In genomic region chr10:116669080-116669479, GRCh38 we compare ENCODE assay signal across 23 cellular contexts. TPM values are rescaled to one million over a fixed set of nuclear protein-coding genes. Genes with fewer than 3 reads are reported as not detected.
DNase-seq lines count a peak whose midpoint lies in the region; ATAC-seq and TF ChIP-seq lines count a peak whose summit lies in the region.
"Had no signal": no experiment of that assay in that cellular context is flagged by ENCODE, and none has a peak within 500 bp of the region (broad histone marks: within the 10 kb centered on the region; RNA-seq: fewer than 3 reads in every experiment).

No MANE protein-coding gene starts in this region.

- peaks cover 6% of the 10 kb centered on the region for H3K9me3 Mint-ChIP-seq in WTC11
- no peaks in the 10 kb centered on the region for H3K9me3 Mint-ChIP-seq in activated CD8-positive, alpha-beta memory T cell treated with anti-CD3 and anti-CD28 coated beads, Interleukin-2, amount 10 ng/mL, durations not matched to agents 7 days and 5 days (ENCODE audit: low read depth)
- peaks cover 0 to 7% (median 0%) of the 10 kb centered on the region in 8 donors for H3K9me3 Mint-ChIP-seq in CD4-positive, alpha-beta memory T cell
- H3K9me3 Mint-ChIP-seq: activated T-helper 1 cell treated with anti-CD3 and anti-CD28 coated beads, Interleukin-12 subunit alpha, Interleukin-12 subunit beta, Interleukin-2, Interleukin-4 antibody, amounts not matched to agents 30 ng/mL and 10 ng/mL and 1 ng/mL, durations not matched to agents 14 hours and 24 hours and 36 hours had no signal

- no peak for TF ChIP-seq CTCF in WTC11 (IDR thresholded peaks at IDR 0.05)
- no peak for TF ChIP-seq CTCF in mucosa of descending colon (IDR thresholded peaks at IDR 0.05)

- CTCF ChIA-PET in WTC11 (lab: Charles Lee): interaction anchor here (0.8 kb wide), 1 partner anchor 493 kb away, joined by 3 read pairs; no protein-coding TSS in a partner anchor
- CTCF ChIA-PET in activated CD8-positive, alpha-beta memory T cell treated with anti-CD3 and anti-CD28 coated beads, Interleukin-2, amount 10 ng/mL, durations not matched to agents 7 days and 5 days (lab: Charles Lee): no interaction called here
- CTCF ChIA-PET in CD4-positive, alpha-beta memory T cell (lab: Charles Lee; ENCODE audit: partially characterized antibody): no interaction called here

- peaks cover 40% of the 10 kb centered on the region for H3K4me1 Mint-ChIP-seq in WTC11
- no peaks in the 10 kb centered on the region for H3K4me1 Mint-ChIP-seq in activated CD8-positive, alpha-beta memory T cell treated with anti-CD3 and anti-CD28 coated beads, Interleukin-2, amount 10 ng/mL, durations not matched to agents 7 days and 5 days
- H3K4me1 Mint-ChIP-seq in CD4-positive, alpha-beta memory T cell: no peaks in the 10 kb centered on the region

- no peaks in the 10 kb centered on the region for H3K27me3 Mint-ChIP-seq in WTC11 (ENCODE audit: low read depth)
- H3K27me3 Mint-ChIP-seq in activated CD8-positive, alpha-beta memory T cell treated with anti-CD3 and anti-CD28 coated beads, Interleukin-2, amount 10 ng/mL, durations not matched to agents 7 days and 5 days: peaks cover 3% of the 10 kb centered on the region
- H3K27me3 Mint-ChIP-seq in CD4-positive, alpha-beta memory T cell: peaks cover 16 to 32% of the 10 kb centered on the region in 2 donors

- no peaks in the 10 kb centered on the region for H3K27me3 ChIP-seq in iPS-15b (ENCODE audit: control insufficient read depth, insufficient read depth, low read length)
- no peaks in the 10 kb centered on the region for H3K27me3 ChIP-seq in CD4-positive, alpha-beta memory T cell (ENCODE audit: insufficient read depth, low read length)
- H3K27me3 ChIP-seq: Peyer's patch had no signal

- H3K4me3 ChIP-seq in iPS-15b (ENCODE audit: low read depth, low read length) (peak overlapping the region; percentile 64), mucosa of descending colon (no peak overlapping the region)
- H3K4me3 ChIP-seq in CD4-positive, alpha-beta memory T cell (ENCODE audit: low read length in 2 of 2): no peak overlapping the region
- H3K4me3 ChIP-seq: tibial artery had no signal

- ATAC-seq in WTC11 (no peak), mucosa of descending colon (no peak)
- no peak for ATAC-seq in activated CD8-positive, alpha-beta memory T cell treated with anti-CD3 and anti-CD28 coated beads, Interleukin-2, amount 10 ng/mL, durations not matched to agents 7 days and 5 days
- ATAC-seq: activated CD4-positive, CD25-positive, alpha-beta regulatory T cell treated with anti-CD3 and anti-CD28 coated beads, Interleukin-2, amount 50 U/mL, for 24 hours; activated naive CD4-positive, alpha-beta T cell treated with anti-CD3 and anti-CD28 coated beads, Interleukin-2, amount 50 U/mL, for 72 hours had no signal

- POLR2A ChIA-PET in WTC11 (lab: Charles Lee): no interaction called here
- POLR2A ChIA-PET in CD4-positive, alpha-beta memory T cell (lab: Charles Lee; ENCODE audit: partially characterized antibody): no interaction called here

- H3K4me1 ChIP-seq in iPS-15b (ENCODE audit: control insufficient read depth, insufficient read depth, low read length) (peaks cover 12% of the 10 kb centered on the region), mucosa of descending colon (ENCODE audit: low read depth) (no peaks in the 10 kb centered on the region)
- no peaks in the 10 kb centered on the region for H3K4me1 ChIP-seq in CD4-positive, alpha-beta memory T cell (ENCODE audit: insufficient read depth, low read length)

- intact Hi-C loops in posterior vena cava (cut with DNase I) (no loop called here), mucosa of descending colon (cut with DNase I, micrococcal nuclease) (no loop called here)
- intact Hi-C loops in CD4-positive, alpha-beta memory T cell (cut with micrococcal nuclease): no loop called here

- peak overlapping the region; percentile 75 for H3K4me3 Mint-ChIP-seq in WTC11
- no peak overlapping the region for H3K4me3 Mint-ChIP-seq in activated CD8-positive, alpha-beta memory T cell treated with anti-CD3 and anti-CD28 coated beads, Interleukin-2, amount 10 ng/mL, durations not matched to agents 7 days and 5 days
- H3K4me3 Mint-ChIP-seq in CD4-positive, alpha-beta memory T cell: no peak overlapping the region
- H3K4me3 Mint-ChIP-seq: activated T-helper 1 cell treated with anti-CD3 and anti-CD28 coated beads, Interleukin-12 subunit alpha, Interleukin-12 subunit beta, Interleukin-2, Interleukin-4 antibody, amounts not matched to agents 30 ng/mL and 10 ng/mL and 1 ng/mL, durations not matched to agents 14 hours and 24 hours and 36 hours had no signal

- H3K36me3 Mint-ChIP-seq in WTC11: peaks cover 22% of the 10 kb centered on the region
- no peaks in the 10 kb centered on the region for H3K36me3 Mint-ChIP-seq in activated CD8-positive, alpha-beta memory T cell treated with anti-CD3 and anti-CD28 coated beads, Interleukin-2, amount 10 ng/mL, durations not matched to agents 7 days and 5 days
- H3K36me3 Mint-ChIP-seq in CD4-positive, alpha-beta memory T cell: no peaks in the 10 kb centered on the region

- H3K36me3 ChIP-seq in iPS-15b (ENCODE audit: control insufficient read depth, insufficient read depth, low read length) (peaks cover 9% of the 10 kb centered on the region), mucosa of descending colon (ENCODE audit: low read depth) (no peaks in the 10 kb centered on the region)
- no peaks in the 10 kb centered on the region for H3K36me3 ChIP-seq in CD4-positive, alpha-beta memory T cell (ENCODE audit: insufficient read depth, low read length)
- H3K36me3 ChIP-seq: Peyer's patch had no signal

- no peaks in the 10 kb centered on the region for H3K9me3 ChIP-seq in iPS-15b (ENCODE audit: control insufficient read depth, insufficient read depth, low read length)
- no peaks in the 10 kb centered on the region for H3K9me3 ChIP-seq in mucosa of descending colon
- H3K9me3 ChIP-seq in CD4-positive, alpha-beta memory T cell (ENCODE audit: control insufficient read depth in 1 of 2, low read length in 2 of 2): no peaks in the 10 kb centered on the region
- H3K9me3 ChIP-seq: Peyer's patch, SK-N-SH, tibial artery had no signal

- H3K9ac ChIP-seq in iPS-15b (ENCODE audit: low read depth, low read length): no peak overlapping the region
- H3K9ac ChIP-seq: SK-N-SH had no signal

- H3K27ac ChIP-seq in CD4-positive, alpha-beta memory T cell (ENCODE audit: low read depth, low read length): no peak overlapping the region
- H3K27ac ChIP-seq: tibial artery had no signal

- no peak overlapping the region for H3K27ac Mint-ChIP-seq in WTC11
- H3K27ac Mint-ChIP-seq in activated CD8-positive, alpha-beta memory T cell treated with anti-CD3 and anti-CD28 coated beads, Interleukin-2, amount 10 ng/mL, durations not matched to agents 7 days and 5 days: no peak overlapping the region
- H3K27ac Mint-ChIP-seq in CD4-positive, alpha-beta memory T cell: no peak overlapping the region
- H3K27ac Mint-ChIP-seq: activated naive CD4-positive, alpha-beta T cell treated with anti-CD3 and anti-CD28 coated beads, Interleukin-2, amount 50 U/mL, for 72 hours; activated T-helper 1 cell treated with anti-CD3 and anti-CD28 coated beads, Interleukin-12 subunit alpha, Interleukin-12 subunit beta, Interleukin-2, Interleukin-4 antibody, amounts not matched to agents 30 ng/mL and 10 ng/mL and 1 ng/mL, durations not matched to agents 14 hours and 24 hours and 36 hours had no signal

- DNase-seq in HCEC 1CT (peak; percentile 2), WTC11 (ENCODE audit: low spot score) (no peak), posterior vena cava (ENCODE audit: low spot score) (peak; percentile 26), mucosa of descending colon (no peak)
- DNase-seq in activated CD8-positive, alpha-beta memory T cell treated with anti-CD3 and anti-CD28 coated beads, Interleukin-2, amount 10 ng/mL, durations not matched to agents 7 days and 5 days: no peak
- DNase-seq in activated CD4-positive, alpha-beta T cell treated with anti-CD3 and anti-CD28 coated beads for 48 hours: no peak
- no peak for DNase-seq in CD4-positive, alpha-beta memory T cell
- DNase-seq: DMS79 treated with DMSO at 0.1 percent for 48 hours; midbrain; NCI-H1694; NCI-H226; Peyer's patch; right cardiac atrium; SK-N-SH; stimulated activated naive CD4-positive, alpha-beta T cell; tibial artery had no signal

TF ChIP-seq in WTC11, 78 proteins besides CTCF, POLR2A, EP300 and RAD21:
- no peak for TF ChIP-seq PREB (CRISPR knock-in tag; IDR thresholded peaks at IDR 0.05; ENCODE audit: borderline replicate concordance)
TF ChIP-seq in WTC11: peak in this region for 0.

RNA-seq across cellular contexts. Expression of gene PNLIPRP2, which starts 48.3 kb away (rescaled TPM):
- 0.28 to 0.76 TPM (median 0.57 TPM) in 3 replicates for total RNA-seq in WTC11 (2021)
- total RNA-seq in posterior vena cava: 1 to 10 TPM in 1 of 2 donors, not detected in 1; 1.3 TPM
- not detected for total RNA-seq in activated CD8-positive, alpha-beta memory T cell treated with anti-CD3 and anti-CD28 coated beads, Interleukin-2, amount 10 ng/mL, durations not matched to agents 7 days and 5 days
- 1 to 10 TPM; 2.8 to 8.9 (median 2.8) TPM for total RNA-seq in mucosa of descending colon
- total RNA-seq in CD4-positive, alpha-beta memory T cell: not detected
- not detected for polyA plus RNA-seq in CD4-positive, alpha-beta memory T cell
- total RNA-seq: activated CD8-positive, alpha-beta memory T cell treated with anti-CD3 and anti-CD28 coated beads for 36 hours; activated naive CD4-positive, alpha-beta T cell treated with anti-CD3 and anti-CD28 coated beads, Interleukin-2, amount 50 U/mL, for 72 hours; activated T-helper 1 cell treated with anti-CD3 and anti-CD28 coated beads, Interleukin-12 subunit alpha, Interleukin-12 subunit beta, Interleukin-2, Interleukin-4 antibody, amounts not matched to agents 30 ng/mL and 10 ng/mL and 1 ng/mL, durations not matched to agents 14 hours and 24 hours and 36 hours; fibroblast of villous mesenchyme; MCF 10A; right cardiac atrium had no signal
- polyA plus RNA-seq: right cardiac atrium, SK-N-SH had no signal

Comparison
In these comparisons a context has a peak if more than half of its experiments do, and no peak if none do; other contexts are left out.
1. DNase-seq: peak in HCEC 1CT (single experiment) and posterior vena cava (single experiment); none in WTC11 (single experiment), activated CD8-positive, alpha-beta memory T cell treated with anti-CD3 and anti-CD28 coated beads, Interleukin-2, amount 10 ng/mL, durations not matched to agents 7 days and 5 days (single experiment), activated CD4-positive, alpha-beta T cell treated with anti-CD3 and anti-CD28 coated beads for 48 hours (single experiment), mucosa of descending colon (0 of 3) and CD4-positive, alpha-beta memory T cell (0 of 5).